1 cellular context compared by ENCODE assay signal in the genomic region with DNA sequence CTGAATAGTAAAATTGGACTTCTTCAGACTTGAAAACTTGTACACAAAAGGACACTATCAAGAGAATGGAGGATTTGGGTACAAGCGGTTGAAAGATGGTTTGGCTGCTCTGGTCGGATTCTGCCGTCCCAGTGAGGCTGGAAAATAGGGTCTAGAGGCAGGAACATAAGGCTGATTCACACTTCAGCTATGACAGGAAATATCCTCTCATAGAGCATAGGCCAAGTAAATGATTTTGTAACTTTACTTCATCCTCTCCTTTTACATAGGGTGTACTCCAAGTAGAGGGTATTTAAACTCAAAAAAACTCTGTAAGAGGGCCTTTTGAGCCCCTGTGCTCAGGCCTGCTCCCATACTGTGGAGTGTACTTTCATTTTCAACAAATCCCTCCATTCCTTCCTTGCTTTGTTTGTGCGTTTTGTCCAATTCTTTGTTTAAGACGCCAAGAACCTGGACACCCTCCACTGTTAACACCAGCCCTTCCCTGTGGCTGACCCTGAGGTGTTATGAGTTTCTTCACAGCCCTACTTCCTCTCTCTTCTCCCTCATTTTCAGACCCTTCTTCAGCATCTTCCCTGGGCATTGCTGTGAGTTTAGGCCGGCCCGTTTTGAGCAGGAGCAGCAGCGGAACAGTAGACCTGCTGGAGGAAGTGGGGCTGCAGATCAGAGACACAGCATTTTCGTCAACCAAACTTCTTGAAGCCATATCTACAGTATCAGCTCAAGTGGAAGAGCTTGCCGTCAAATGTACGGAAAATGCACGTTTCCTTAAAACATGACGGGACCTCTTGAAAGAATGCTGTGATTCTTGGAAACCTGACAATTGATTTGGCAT.
TF ChIP-seq lines count a peak whose summit lies in the region.

No MANE protein-coding gene starts in this region.

TF ChIP-seq in IMR-90, 13 proteins besides CTCF, POLR2A, EP300 and RAD21 (continued from another document):
- TF ChIP-seq, protein P1, sequence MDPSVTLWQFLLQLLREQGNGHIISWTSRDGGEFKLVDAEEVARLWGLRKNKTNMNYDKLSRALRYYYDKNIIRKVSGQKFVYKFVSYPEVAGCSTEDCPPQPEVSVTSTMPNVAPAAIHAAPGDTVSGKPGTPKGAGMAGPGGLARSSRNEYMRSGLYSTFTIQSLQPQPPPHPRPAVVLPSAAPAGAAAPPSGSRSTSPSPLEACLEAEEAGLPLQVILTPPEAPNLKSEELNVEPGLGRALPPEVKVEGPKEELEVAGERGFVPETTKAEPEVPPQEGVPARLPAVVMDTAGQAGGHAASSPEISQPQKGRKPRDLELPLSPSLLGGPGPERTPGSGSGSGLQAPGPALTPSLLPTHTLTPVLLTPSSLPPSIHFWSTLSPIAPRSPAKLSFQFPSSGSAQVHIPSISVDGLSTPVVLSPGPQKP (IDR thresholded peaks at IDR 0.05; ENCODE audit: borderline replicate concordance, low read depth, low read length) = no peak
- no peak for TF ChIP-seq USF2 (IDR thresholded peaks at IDR 0.05; ENCODE audit: low read depth, low read length)
- TF ChIP-seq CHD1 (IDR thresholded peaks at IDR 0.05; ENCODE audit: low read depth, low read length) = no peak
- no peak for TF ChIP-seq BHLHE40 (IDR thresholded peaks at IDR 0.05; ENCODE audit: low read depth, low read length)
- TF ChIP-seq MXI1 (IDR thresholded peaks at IDR 0.05; ENCODE audit: borderline replicate concordance, low read depth, low read length) = no peak
